12 cellular contexts compared by ENCODE assay signal in the genomic region with DNA sequence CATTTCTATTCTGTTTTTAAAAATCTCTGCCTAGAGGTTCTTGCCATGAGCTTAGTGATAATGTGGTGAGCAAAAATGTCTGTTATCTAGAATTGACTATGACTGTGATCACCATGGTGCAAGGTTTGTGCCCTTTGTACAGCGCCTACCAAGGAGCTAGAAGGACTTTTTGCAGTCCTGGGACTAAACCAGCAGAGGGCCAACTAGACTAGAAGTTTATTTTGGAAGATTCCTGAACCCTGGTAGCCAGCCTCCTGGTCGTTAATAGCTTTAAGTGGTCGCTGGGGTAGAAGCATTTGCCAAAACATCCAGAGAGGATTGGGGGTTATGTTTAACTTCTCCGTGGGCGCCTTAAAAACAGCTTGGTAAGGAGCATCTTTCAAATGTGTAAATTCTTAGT. TPM values are rescaled to one million over a fixed set of nuclear protein-coding genes. Genes with fewer than 3 reads are reported as not detected.
A peak's percentile ranks its signal among the peaks of the same experiment; 100 is the strongest.
DNase-seq lines count a peak whose midpoint lies in the region; ATAC-seq and TF ChIP-seq lines count a peak whose summit lies in the region.
"Had no signal": no experiment of that assay in that cellular context is flagged by ENCODE, and none has a peak within 500 bp of the region (broad histone marks: within the 10 kb centered on the region; RNA-seq: fewer than 3 reads in every experiment).

No MANE protein-coding gene starts in this region.

- H3K9me3 ChIP-seq in OCI-LY3 (ENCODE audit: insufficient read depth, low read length), result no peaks in the 10 kb centered on the region
- H3K9me3 ChIP-seq in fibroblast of lung (ENCODE audit: control insufficient read depth, insufficient read depth, low read depth, low read length), result no peaks in the 10 kb centered on the region

- H3K79me2 ChIP-seq in OCI-LY3 (ENCODE audit: low read length), result no peaks in the 10 kb centered on the region
- H3K79me2 ChIP-seq in fibroblast of lung (ENCODE audit: control insufficient read depth, insufficient read depth, low read length), result no peaks in the 10 kb centered on the region

- H2AFZ ChIP-seq in OCI-LY3 (ENCODE audit: low read depth, low read length) (no peak overlapping the region), fibroblast of lung (ENCODE audit: low read length) (no peak overlapping the region)

- H3K9ac ChIP-seq in OCI-LY3 (ENCODE audit: low read length) (no peak overlapping the region), fibroblast of lung (ENCODE audit: insufficient read depth, low read length) (no peak overlapping the region)

- H3K4me1 ChIP-seq in OCI-LY3 (ENCODE audit: low read length) (peaks cover 14% of the 10 kb centered on the region), fibroblast of lung (ENCODE audit: control insufficient read depth, extremely low read depth, insufficient read depth, low read length) (no peaks in the 10 kb centered on the region)

- H3K36me3 Mint-ChIP-seq in stimulated activated naive B cell treated with anti-CD40 and anti-IgM and Interleukin-4, amounts not matched to agents 10 μg/mL and 1 μg/mL and 100 μg/mL, for 72 hours, result no peaks in the 10 kb centered on the region
- H3K36me3 Mint-ChIP-seq: CD8-positive, alpha-beta T cell; stimulated activated memory B cell treated with anti-CD40 and anti-IgM and Interleukin-4, amounts not matched to agents 10 μg/mL and 1 μg/mL and 100 μg/mL, for 72 hours had no signal

- TF ChIP-seq CTCF in OCI-LY3 (IDR thresholded peaks at IDR 0.05; ENCODE audit: low read depth, low read length), result peak; percentile 25
- TF ChIP-seq CTCF in fibroblast of lung (conservative IDR thresholded peaks at IDR 0.05 in 1 of 2, IDR thresholded peaks at IDR 0.05 in 1 of 2; ENCODE audit: low read depth in 1 of 2, low read length in 2 of 2), result peak; percentile 46 to 62

- H3K27ac Mint-ChIP-seq in stimulated activated naive B cell treated with anti-CD40 and anti-IgM and Interleukin-4, amounts not matched to agents 10 μg/mL and 1 μg/mL and 100 μg/mL, for 72 hours, result no peak overlapping the region
- H3K27ac Mint-ChIP-seq: CD8-positive, alpha-beta T cell; stimulated activated memory B cell treated with anti-CD40 and anti-IgM and Interleukin-4, amounts not matched to agents 10 μg/mL and 1 μg/mL and 100 μg/mL, for 72 hours had no signal

- H3K9me3 Mint-ChIP-seq in stimulated activated naive B cell treated with anti-CD40 and anti-IgM and Interleukin-4, amounts not matched to agents 10 μg/mL and 1 μg/mL and 100 μg/mL, for 72 hours, result no peaks in the 10 kb centered on the region
- H3K9me3 Mint-ChIP-seq: CD8-positive, alpha-beta T cell; stimulated activated memory B cell treated with anti-CD40 and anti-IgM and Interleukin-4, amounts not matched to agents 10 μg/mL and 1 μg/mL and 100 μg/mL, for 72 hours had no signal

- H3K4me3 ChIP-seq in OCI-LY3 (ENCODE audit: low read length) (no peak overlapping the region), fibroblast of lung (replicated peaks in 1 of 4; ENCODE audit: control extremely low read depth in 1 of 4, insufficient read depth in 1 of 4, low read depth in 3 of 4, low read length in 4 of 4) (no peak overlapping the region)
- H3K4me3 ChIP-seq: lung had no signal

- no peaks in the 10 kb centered on the region for H3K27me3 Mint-ChIP-seq in stimulated activated naive B cell treated with anti-CD40 and anti-IgM and Interleukin-4, amounts not matched to agents 10 μg/mL and 1 μg/mL and 100 μg/mL, for 72 hours
- H3K27me3 Mint-ChIP-seq: stimulated activated memory B cell treated with anti-CD40 and anti-IgM and Interleukin-4, amounts not matched to agents 10 μg/mL and 1 μg/mL and 100 μg/mL, for 72 hours had no signal

- H3K36me3 ChIP-seq in OCI-LY3 (replicated peaks; ENCODE audit: low read depth, low read length) (peaks cover 39% of the 10 kb centered on the region), fibroblast of lung (ENCODE audit: control insufficient read depth, insufficient read depth, low read length) (peaks cover 2% of the 10 kb centered on the region)

- H3K27me3 ChIP-seq in OCI-LY3 (ENCODE audit: low read depth, low read length) (no peaks in the 10 kb centered on the region), fibroblast of lung (ENCODE audit: control insufficient read depth, insufficient read depth, low read length) (no peaks in the 10 kb centered on the region)

- H4K20me1 ChIP-seq in OCI-LY3 (ENCODE audit: insufficient read depth, low read length) (peaks cover 7% of the 10 kb centered on the region; the same call in 1 of the 2 replicates), fibroblast of lung (ENCODE audit: control insufficient read depth, extremely low read depth, insufficient read depth, low read length) (no peaks in the 10 kb centered on the region)

- H3K4me1 Mint-ChIP-seq in stimulated activated naive B cell treated with anti-CD40 and anti-IgM and Interleukin-4, amounts not matched to agents 10 μg/mL and 1 μg/mL and 100 μg/mL, for 72 hours, result no peaks in the 10 kb centered on the region
- H3K4me1 Mint-ChIP-seq: stimulated activated memory B cell treated with anti-CD40 and anti-IgM and Interleukin-4, amounts not matched to agents 10 μg/mL and 1 μg/mL and 100 μg/mL, for 72 hours had no signal

- H3K27ac ChIP-seq in OCI-LY3 (ENCODE audit: low read length), result no peak overlapping the region
- no peak overlapping the region for H3K27ac ChIP-seq in fibroblast of lung (ENCODE audit: insufficient read depth, low read length)

- ATAC-seq in stimulated activated naive B cell treated with anti-CD40 and anti-IgM and Interleukin-4, amounts not matched to agents 10 μg/mL and 1 μg/mL and 100 μg/mL, for 72 hours (replicated peaks), result peak; percentile 29 to 50
- ATAC-seq: CD8-positive, alpha-beta T cell; stimulated activated memory B cell treated with anti-CD40 and anti-IgM and Interleukin-4, amounts not matched to agents 10 μg/mL and 1 μg/mL and 100 μg/mL, for 72 hours had no signal

- H3K4me2 ChIP-seq in OCI-LY3 (ENCODE audit: low read length) (no peak overlapping the region), fibroblast of lung (ENCODE audit: extremely low read depth, insufficient read depth, low read length) (no peak overlapping the region)

- no peak overlapping the region for H3K4me3 Mint-ChIP-seq in stimulated activated naive B cell treated with anti-CD40 and anti-IgM and Interleukin-4, amounts not matched to agents 10 μg/mL and 1 μg/mL and 100 μg/mL, for 72 hours
- H3K4me3 Mint-ChIP-seq: CD8-positive, alpha-beta T cell; stimulated activated memory B cell treated with anti-CD40 and anti-IgM and Interleukin-4, amounts not matched to agents 10 μg/mL and 1 μg/mL and 100 μg/mL, for 72 hours had no signal

- DNase-seq in SIG-M5 treated with dmso at 0.1 percent for 504 hours (lab: John Stamatoyannopoulos, UW; ENCODE audit: unreplicated experiment) (peak; percentile 34), SIG-M5 (lab: John Stamatoyannopoulos, UW) (no peak), fibroblast of lung (ENCODE audit: low read depth in 2 of 2) (peak in 1 of 2 donors; percentile 49), epidermal melanocyte (ENCODE audit: insufficient read length, low spot score) (no peak), DMS79 treated with DMSO at 0.1 percent for 48 hours (lab: John Stamatoyannopoulos, UW) (no peak), NOMO-1 treated with dmso at 0.1 percent for 144 hours (lab: John Stamatoyannopoulos, UW; ENCODE audit: unreplicated experiment) (no peak)
- no peak for DNase-seq in stimulated activated naive B cell treated with anti-CD40 and anti-IgM and Interleukin-4, amounts not matched to agents 10 μg/mL and 1 μg/mL and 100 μg/mL, for 72 hours
- DNase-seq: CD8-positive, alpha-beta T cell; NCI-H187 treated with DMSO at 0.1 percent for 48 hours had no signal

RNA-seq across cellular contexts. Expression of gene SCG5, which starts 7.8 kb away (rescaled TPM):
- total RNA-seq in fibroblast of lung, result 39.8 and 46.2 TPM in 2 replicates
- polyA plus RNA-seq in fibroblast of lung, result 15.9 and 27.8 TPM in 2 replicates
- 14.1 and 19.4 TPM in 2 replicates for polyA plus RNA-seq in fibroblast of lung (2012)
- 4.1 TPM in 1 of 2 replicates, not detected in the other for polyA minus RNA-seq in fibroblast of lung (ENCODE audit: low replicate concordance)
- total RNA-seq: CD8-positive, alpha-beta T cell had no signal

RNA-seq across cellular contexts. Expression of gene ARHGAP11A, which starts 34.0 kb away (rescaled TPM):
- 13.1 and 21.1 TPM in 2 replicates for total RNA-seq in fibroblast of lung
- 9.1 and 21.7 TPM in 2 replicates for polyA plus RNA-seq in fibroblast of lung
- 18.6 and 33.8 TPM in 2 replicates for polyA plus RNA-seq in fibroblast of lung (2012)
- polyA minus RNA-seq in fibroblast of lung (ENCODE audit: low replicate concordance), result 4.4 and 4.6 TPM in 2 replicates

RNA-seq across cellular contexts. Expression of gene GOLGA8N, which starts 56.1 kb away (rescaled TPM):
- total RNA-seq in fibroblast of lung, result 3.6 TPM in 2 replicates
- 0.54 and 1.7 TPM in 2 replicates for polyA plus RNA-seq in fibroblast of lung
- 0.86 and 2.2 TPM in 2 replicates for polyA plus RNA-seq in fibroblast of lung (2012)
- 0.48 and 1.8 TPM in 2 replicates for polyA minus RNA-seq in fibroblast of lung (ENCODE audit: low replicate concordance)
